ENCODE assay signal across 35 cellular contexts in genomic region chr7:134535919-134536299, GRCh38. TPM values are rescaled to one million over a fixed set of nuclear protein-coding genes. Genes with fewer than 3 reads are reported as not detected.
"Had no signal": no experiment of that assay in that cellular context is flagged by ENCODE, and none has a peak within 500 bp of the region (broad histone marks: within the 10 kb centered on the region; RNA-seq: fewer than 3 reads in every experiment).

No MANE protein-coding gene starts in this region.

- H3K27ac Mint-ChIP-seq: activated CD4-positive, alpha-beta memory T cell treated with anti-CD3 and anti-CD28 coated beads, Interleukin-2, amount 10 ng/mL, durations not matched to agents 7 days and 5 days; activated CD4-positive, alpha-beta T cell treated with anti-CD3 and anti-CD28 coated beads, Interleukin-2, amount 10 ng/mL, durations not matched to agents 7 days and 5 days; activated naive CD4-positive, alpha-beta T cell treated with anti-CD3 and anti-CD28 coated beads, Interleukin-2, amount 10 ng/mL, durations not matched to agents 7 days and 5 days; activated naive CD4-positive, alpha-beta T cell treated with anti-CD3 and anti-CD28 coated beads, Interleukin-2, amount 50 U/mL, for 72 hours; activated naive CD8-positive, alpha-beta T cell treated with anti-CD3 and anti-CD28 coated beads, Interleukin-2, amount 10 ng/mL, durations not matched to agents 7 days and 5 days; activated T-cell treated with anti-CD3 and anti-CD28 coated beads, Interleukin-2, amount 50 U/mL, for 24 hours; activated T-cell treated with anti-CD3 and anti-CD28 coated beads, Interleukin-2, amount 50 U/mL, for 72 hours; brain; dendritic cell treated with granulocyte-macrophage colony-stimulating factor and Interleukin-4, amounts not matched to agents 40 ng/mL and 50 ng/mL, for 4 days; effector memory CD8-positive, alpha-beta T cell; WTC11 had no signal

- H3K4me3 Mint-ChIP-seq: activated CD4-positive, alpha-beta memory T cell treated with anti-CD3 and anti-CD28 coated beads, Interleukin-2, amount 10 ng/mL, durations not matched to agents 7 days and 5 days; activated CD4-positive, alpha-beta T cell treated with anti-CD3 and anti-CD28 coated beads, Interleukin-2, amount 10 ng/mL, durations not matched to agents 7 days and 5 days; activated naive CD4-positive, alpha-beta T cell treated with anti-CD3 and anti-CD28 coated beads, Interleukin-2, amount 10 ng/mL, durations not matched to agents 7 days and 5 days; activated naive CD8-positive, alpha-beta T cell treated with anti-CD3 and anti-CD28 coated beads, Interleukin-2, amount 10 ng/mL, durations not matched to agents 7 days and 5 days; activated T-cell treated with anti-CD3 and anti-CD28 coated beads, Interleukin-2, amount 50 U/mL, for 24 hours; activated T-cell treated with anti-CD3 and anti-CD28 coated beads, Interleukin-2, amount 50 U/mL, for 72 hours; brain; dendritic cell treated with granulocyte-macrophage colony-stimulating factor and Interleukin-4, amounts not matched to agents 40 ng/mL and 50 ng/mL, for 4 days; effector memory CD8-positive, alpha-beta T cell; WTC11 had no signal

- H3K9me3 Mint-ChIP-seq: activated CD4-positive, alpha-beta memory T cell treated with anti-CD3 and anti-CD28 coated beads, Interleukin-2, amount 10 ng/mL, durations not matched to agents 7 days and 5 days; activated CD4-positive, alpha-beta T cell treated with anti-CD3 and anti-CD28 coated beads, Interleukin-2, amount 10 ng/mL, durations not matched to agents 7 days and 5 days; activated naive CD4-positive, alpha-beta T cell treated with anti-CD3 and anti-CD28 coated beads, Interleukin-2, amount 10 ng/mL, durations not matched to agents 7 days and 5 days; activated naive CD4-positive, alpha-beta T cell treated with anti-CD3 and anti-CD28 coated beads, Interleukin-2, amount 50 U/mL, for 72 hours; activated naive CD8-positive, alpha-beta T cell treated with anti-CD3 and anti-CD28 coated beads, Interleukin-2, amount 10 ng/mL, durations not matched to agents 7 days and 5 days; activated T-cell treated with anti-CD3 and anti-CD28 coated beads, Interleukin-2, amount 50 U/mL, for 24 hours; activated T-cell treated with anti-CD3 and anti-CD28 coated beads, Interleukin-2, amount 50 U/mL, for 72 hours; dendritic cell treated with granulocyte-macrophage colony-stimulating factor and Interleukin-4, amounts not matched to agents 40 ng/mL and 50 ng/mL, for 4 days; effector memory CD8-positive, alpha-beta T cell; WTC11 had no signal

- H3K4me3 ChIP-seq: ascending aorta, breast epithelium, cardiac muscle cell, colonic mucosa, dorsolateral prefrontal cortex, esophagus squamous epithelium had no signal

- H3K36me3 Mint-ChIP-seq: activated naive CD4-positive, alpha-beta T cell treated with anti-CD3 and anti-CD28 coated beads, Interleukin-2, amount 10 ng/mL, durations not matched to agents 7 days and 5 days; activated naive CD4-positive, alpha-beta T cell treated with anti-CD3 and anti-CD28 coated beads, Interleukin-2, amount 50 U/mL, for 72 hours; activated naive CD8-positive, alpha-beta T cell treated with anti-CD3 and anti-CD28 coated beads, Interleukin-2, amount 10 ng/mL, durations not matched to agents 7 days and 5 days; brain; WTC11 had no signal

- DNase-seq: activated CD4-positive, alpha-beta memory T cell treated with anti-CD3 and anti-CD28 coated beads, Interleukin-2, amount 10 ng/mL, durations not matched to agents 7 days and 5 days; activated CD4-positive, alpha-beta T cell treated with anti-CD3 and anti-CD28 coated beads for 1 hour; activated CD4-positive, alpha-beta T cell treated with anti-CD3 and anti-CD28 coated beads for 4 hours; activated CD4-positive, alpha-beta T cell treated with anti-CD3 and anti-CD28 coated beads, Interleukin-2, amount 10 ng/mL, durations not matched to agents 7 days and 5 days; activated CD4-positive, alpha-beta T cell treated with anti-CD3 and anti-CD28 coated beads, Interleukin-2, amount 50 U/mL, for 4 hours; activated CD8-positive, alpha-beta memory T cell treated with anti-CD3 and anti-CD28 coated beads, Interleukin-2, amount 50 U/mL, for 48 hours; activated gamma-delta T cell; activated naive CD4-positive, alpha-beta T cell; activated naive CD4-positive, alpha-beta T cell treated with anti-CD3 and anti-CD28 coated beads, Interleukin-2, amount 10 ng/mL, durations not matched to agents 7 days and 5 days; activated naive CD8-positive, alpha-beta T cell treated with anti-CD3 and anti-CD28 coated beads, Interleukin-2, amount 10 ng/mL, durations not matched to agents 7 days and 5 days; activated T-cell treated with anti-CD3 and anti-CD28 coated beads for 4 hours; activated T-cell treated with anti-CD3 and anti-CD28 coated beads, Interleukin-2, amount 50 U/mL, for 24 hours; activated T-cell treated with anti-CD3 and anti-CD28 coated beads, Interleukin-2, amount 50 U/mL, for 72 hours; central memory CD4-positive, alpha-beta T cell; cerebellar nuclear complex; colonic mucosa; dorsolateral prefrontal cortex; effector memory CD8-positive, alpha-beta T cell; esophagus squamous epithelium; foreskin melanocyte; head of caudate nucleus; T-helper 2 cell had no signal

- H3K27ac ChIP-seq: ascending aorta, breast epithelium, cardiac muscle cell, colonic mucosa, dorsolateral prefrontal cortex, epithelial cell of prostate, VCaP had no signal

- H3K9me3 ChIP-seq: ascending aorta, breast epithelium, colonic mucosa, esophagus squamous epithelium had no signal

- H3K36me3 ChIP-seq: ascending aorta, breast epithelium, cardiac muscle cell, colonic mucosa had no signal

- ATAC-seq: activated naive CD4-positive, alpha-beta T cell treated with anti-CD3 and anti-CD28 coated beads, Interleukin-2, amount 50 U/mL, for 72 hours; activated T-cell treated with anti-CD3 and anti-CD28 coated beads, Interleukin-2, amount 50 U/mL, for 72 hours; effector memory CD8-positive, alpha-beta T cell; WTC11 had no signal

- H3K4me1 ChIP-seq: ascending aorta, breast epithelium, colonic mucosa had no signal

- H3K4me1 Mint-ChIP-seq: activated CD4-positive, alpha-beta memory T cell treated with anti-CD3 and anti-CD28 coated beads, Interleukin-2, amount 10 ng/mL, durations not matched to agents 7 days and 5 days; activated CD4-positive, alpha-beta T cell treated with anti-CD3 and anti-CD28 coated beads, Interleukin-2, amount 10 ng/mL, durations not matched to agents 7 days and 5 days; activated naive CD4-positive, alpha-beta T cell treated with anti-CD3 and anti-CD28 coated beads, Interleukin-2, amount 10 ng/mL, durations not matched to agents 7 days and 5 days; activated naive CD8-positive, alpha-beta T cell treated with anti-CD3 and anti-CD28 coated beads, Interleukin-2, amount 10 ng/mL, durations not matched to agents 7 days and 5 days had no signal

- H3K27me3 ChIP-seq: ascending aorta, breast epithelium, cardiac muscle cell, colonic mucosa, dorsolateral prefrontal cortex, esophagus squamous epithelium had no signal

RNA-seq across cellular contexts. Expression of gene AKR1B10, which starts 8.5 kb away (rescaled TPM):
- total RNA-seq: activated CD4-positive, alpha-beta memory T cell treated with anti-CD3 and anti-CD28 coated beads, Interleukin-2, amount 10 ng/mL, durations not matched to agents 7 days and 5 days; activated CD4-positive, alpha-beta T cell treated with anti-CD3 and anti-CD28 coated beads, Interleukin-2, amount 10 ng/mL, durations not matched to agents 7 days and 5 days; activated naive CD4-positive, alpha-beta T cell treated with anti-CD3 and anti-CD28 coated beads, Interleukin-2, amount 50 U/mL, for 72 hours; activated naive CD8-positive, alpha-beta T cell treated with anti-CD3 and anti-CD28 coated beads, Interleukin-2, amount 10 ng/mL, durations not matched to agents 7 days and 5 days; activated T-cell treated with anti-CD3 and anti-CD28 coated beads, Interleukin-2, amount 50 U/mL, for 72 hours; ascending aorta; endothelial cell of umbilical vein; T-helper 1 cell treated with Interleukin-12 subunit alpha and Interleukin-12 subunit beta and Interleukin-4 antibody, amounts not matched to agents 30 ng/mL and 1 ng/mL, for 36 hours had no signal
- polyA plus RNA-seq: endothelial cell of umbilical vein had no signal

RNA-seq across cellular contexts. Expression of gene AKR1B15, which starts 13.0 kb away (rescaled TPM):
- total RNA-seq: activated CD4-positive, alpha-beta memory T cell treated with anti-CD3 and anti-CD28 coated beads, Interleukin-2, amount 10 ng/mL, durations not matched to agents 7 days and 5 days; activated CD4-positive, alpha-beta T cell treated with anti-CD3 and anti-CD28 coated beads, Interleukin-2, amount 10 ng/mL, durations not matched to agents 7 days and 5 days; activated naive CD4-positive, alpha-beta T cell treated with anti-CD3 and anti-CD28 coated beads, Interleukin-2, amount 50 U/mL, for 72 hours; activated naive CD8-positive, alpha-beta T cell treated with anti-CD3 and anti-CD28 coated beads, Interleukin-2, amount 10 ng/mL, durations not matched to agents 7 days and 5 days; activated T-cell treated with anti-CD3 and anti-CD28 coated beads, Interleukin-2, amount 50 U/mL, for 72 hours; ascending aorta; dorsolateral prefrontal cortex; endothelial cell of umbilical vein; fibroblast of lung; fibroblast of villous mesenchyme; T-helper 1 cell treated with Interleukin-12 subunit alpha and Interleukin-12 subunit beta and Interleukin-4 antibody, amounts not matched to agents 30 ng/mL and 1 ng/mL, for 36 hours; WTC11 had no signal
- polyA plus RNA-seq: endothelial cell of umbilical vein, fibroblast of lung had no signal
